In the genomic region with DNA sequence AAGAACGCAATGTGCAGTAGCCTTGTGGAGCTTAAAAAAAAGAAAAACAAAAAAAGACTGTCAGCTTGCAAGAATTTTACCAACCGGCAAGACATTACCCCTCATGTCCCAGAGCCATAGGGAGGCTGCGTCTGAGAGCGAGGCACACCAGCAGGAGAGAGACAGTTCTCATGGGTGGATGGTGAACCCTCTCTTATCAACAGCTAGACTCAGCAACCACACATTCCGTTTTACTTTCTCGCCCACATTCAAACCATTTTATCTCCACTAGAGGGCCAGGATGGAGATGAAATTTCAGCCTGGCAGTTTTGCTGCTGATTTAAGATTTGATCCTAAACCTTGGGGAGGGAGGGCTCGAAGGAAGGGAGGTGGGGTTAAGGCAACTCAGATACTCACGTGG, we compare ENCODE assay signal across 8 cellular contexts.
DNase-seq lines count a peak whose midpoint lies in the region; ATAC-seq and TF ChIP-seq lines count a peak whose summit lies in the region.

No MANE protein-coding gene starts in this region.

- no peak overlapping the region for H3K4me3 Mint-ChIP-seq in activated CD8-positive, alpha-beta T cell treated with anti-CD3 and anti-CD28 coated beads for 36 hours

- no peaks in the 10 kb centered on the region for H3K27me3 Mint-ChIP-seq in activated CD8-positive, alpha-beta T cell treated with anti-CD3 and anti-CD28 coated beads for 36 hours

- no peaks in the 10 kb centered on the region for H3K9me3 Mint-ChIP-seq in activated CD8-positive, alpha-beta T cell treated with anti-CD3 and anti-CD28 coated beads for 36 hours

- in situ Hi-C loops in KBM-7 (cut with MboI; ENCODE audit: low pct_unique_long_range_greater_than_20kb, low sequenced_read_pairs), result loop anchor here (25.0 kb wide), 1 partner anchor 248 kb away; a partner anchor contains a TSS

- intact Hi-C loops in activated CD8-positive, alpha-beta T cell treated with anti-CD3 and anti-CD28 coated beads for 36 hours (cut with micrococcal nuclease), result loop anchor here (5.0 to 10.0 kb wide), 2 partner anchors 141 to 248 kb away; a partner anchor contains a TSS

- peaks cover 15% of the 10 kb centered on the region for H3K4me1 ChIP-seq in foreskin keratinocyte

- POLR2A ChIA-PET in activated CD8-positive, alpha-beta T cell treated with anti-CD3 and anti-CD28 coated beads for 36 hours (lab: Charles Lee), result interaction anchor here (0.8 to 1.0 kb wide), 2 partner anchors 44 to 101 kb away, joined by 3 read pairs; no protein-coding TSS in a partner anchor

- H3K4me1 Mint-ChIP-seq in activated CD8-positive, alpha-beta T cell treated with anti-CD3 and anti-CD28 coated beads for 36 hours (ENCODE audit: low read depth), result peaks cover 74% of the 10 kb centered on the region

- H3K27ac ChIP-seq in foreskin keratinocyte, result no peak overlapping the region

- H3K36me3 Mint-ChIP-seq in activated CD8-positive, alpha-beta T cell treated with anti-CD3 and anti-CD28 coated beads for 36 hours (ENCODE audit: low read depth), result peaks cover 11% of the 10 kb centered on the region

- DNase-seq in DMS53 (lab: John Stamatoyannopoulos, UW) (peak; percentile 48), DMS53 treated with DMSO at 0.1 percent for 48 hours (lab: John Stamatoyannopoulos, UW; ENCODE audit: unreplicated experiment) (no peak), KBM-7 (peak; percentile 63), foreskin keratinocyte (peak in 1 of 2 donors; percentile 35), pons (ENCODE audit: low spot score) (peak; percentile 70), epidermal melanocyte (ENCODE audit: insufficient read length, low spot score) (no peak)
- peak; percentile 48 for DNase-seq in activated CD8-positive, alpha-beta T cell treated with anti-CD3 and anti-CD28 coated beads for 36 hours

- peak overlapping the region; percentile 8 for H3K27ac Mint-ChIP-seq in activated CD8-positive, alpha-beta T cell treated with anti-CD3 and anti-CD28 coated beads for 36 hours

- peak; percentile 49 for ATAC-seq in activated CD8-positive, alpha-beta T cell treated with anti-CD3 and anti-CD28 coated beads for 36 hours
- ATAC-seq in foreskin keratinocyte (peak; percentile 48), HG03469 (IDR thresholded peaks at IDR 0.05; ENCODE audit: unreplicated experiment) (no peak)

- CTCF ChIA-PET in activated CD8-positive, alpha-beta T cell treated with anti-CD3 and anti-CD28 coated beads for 36 hours (lab: Charles Lee), result interaction anchor here (0.7 to 5.5 kb wide), 29 partner anchors 8 to 257 kb away, joined by 3 to 68 read pairs (median 4); a partner anchor contains a TSS

- no peaks in the 10 kb centered on the region for H3K27me3 ChIP-seq in foreskin keratinocyte

- peak; percentile 61 for TF ChIP-seq CTCF in activated CD8-positive, alpha-beta T cell treated with anti-CD3 and anti-CD28 coated beads for 36 hours (IDR thresholded peaks at IDR 0.05)
- TF ChIP-seq CTCF in foreskin keratinocyte (conservative IDR thresholded peaks at IDR 0.05), result peak; percentile 63

Comparison
In these comparisons a context has a peak if more than half of its experiments do, and no peak if none do; other contexts are left out.
1. DNase-seq: peak in DMS53 (single experiment), KBM-7 (single experiment), activated CD8-positive, alpha-beta T cell treated with anti-CD3 and anti-CD28 coated beads for 36 hours (single experiment) and pons (single experiment); none in DMS53 treated with DMSO at 0.1 percent for 48 hours (single experiment) and epidermal melanocyte (single experiment).